ENCODE assay signal across 1 cellular context in genomic region chr22:27487600-27488450, GRCh38.
TF ChIP-seq lines count a peak whose summit lies in the region.

No MANE protein-coding gene starts in this region.

TF ChIP-seq in H1, 55 proteins besides CTCF, POLR2A, EP300 and RAD21 (continued from another document):
- TF ChIP-seq JUN (IDR thresholded peaks at IDR 0.05; ENCODE audit: low read depth, low read length) (no peak), GABPA (IDR thresholded peaks at IDR 0.05; ENCODE audit: borderline replicate concordance, insufficient read depth, low read length) (no peak), MAFK (IDR thresholded peaks at IDR 0.05; ENCODE audit: low read depth, low read length) (no peak), EGR1 (IDR thresholded peaks at IDR 0.05; ENCODE audit: borderline replicate concordance, low read depth, low read length) (no peak), CHD7 (IDR thresholded peaks at IDR 0.05; ENCODE audit: insufficient replicate concordance, low read length) (no peak)
